In genomic region chr22:50584106-50585096, GRCh38 we compare ENCODE assay signal across 11 cellular contexts. TPM values are rescaled to one million over a fixed set of nuclear protein-coding genes. Genes with fewer than 3 reads are reported as not detected.
DNase-seq lines count a peak whose midpoint lies in the region; ATAC-seq and TF ChIP-seq lines count a peak whose summit lies in the region.
"Had no signal": no experiment of that assay in that cellular context is flagged by ENCODE, and none has a peak within 500 bp of the region (broad histone marks: within the 10 kb centered on the region; RNA-seq: fewer than 3 reads in every experiment).

No MANE protein-coding gene starts in this region.

- H3K4me2 ChIP-seq in SK-N-SH = peak overlapping the region; percentile 90

- CTCF ChIA-PET in SK-N-SH (lab: Yijun Ruan, JAX) = interaction anchor here (0.7 to 1.1 kb wide), 3 partner anchors 36 to 258 kb away, joined by 3 to 4 read pairs (median 3); no protein-coding TSS in a partner anchor

- no peaks in the 10 kb centered on the region for H3F3A ChIP-seq in SK-N-SH (replicated peaks; ENCODE audit: insufficient read depth)

- no peaks in the 10 kb centered on the region for H3K27me3 Mint-ChIP-seq in central memory CD8-positive, alpha-beta T cell
- H3K27me3 Mint-ChIP-seq in nephron progenitor cell (ENCODE audit: low read depth, poor library complexity) = peaks cover 22% of the 10 kb centered on the region

- H3K4me1 Mint-ChIP-seq in central memory CD8-positive, alpha-beta T cell = peaks cover 14% of the 10 kb centered on the region
- H3K4me1 Mint-ChIP-seq in nephron progenitor cell = peaks cover 25% of the 10 kb centered on the region

- H3K79me2 ChIP-seq in SK-N-SH (ENCODE audit: insufficient read depth) = peaks cover 24% of the 10 kb centered on the region; the same call in 1 of the 2 replicates

- H3K9me3 ChIP-seq in SK-N-SH = no peaks in the 10 kb centered on the region

- H3K4me3 ChIP-seq in SK-N-SH (ENCODE audit: low read depth in 2 of 2, low read length in 1 of 2) = 0 out of 4 replicates have a peak overlapping the region, but pooled peaks of 1 of the 2 experiments have one; percentile 94
- peak overlapping the region; percentile 83 for H3K4me3 ChIP-seq in NB4 (ENCODE audit: low read depth, low read length)

- no peaks in the 10 kb centered on the region for H3K27me3 ChIP-seq in SK-N-SH (ENCODE audit: insufficient read depth)

- H3K27ac ChIP-seq in SK-N-SH (ENCODE audit: low read depth in 2 of 2, low read length in 1 of 2) = no peak overlapping the region

- ATAC-seq in SK-N-SH treated with all-trans-retinoic acid at 6 μM for 48 hours (no peak), GM18873 (IDR thresholded peaks at IDR 0.05; ENCODE audit: low FRiP score, unreplicated experiment) (no peak)
- no peak for ATAC-seq in central memory CD8-positive, alpha-beta T cell (replicated peaks; ENCODE audit: extremely low read depth, poor library complexity, severe bottlenecking)
- ATAC-seq in activated CD4-positive, CD25-positive, alpha-beta regulatory T cell treated with anti-CD3 and anti-CD28 coated beads, Interleukin-2, amount 50 U/mL, for 24 hours = no peak
- ATAC-seq: sciatic nerve had no signal

- no peak for TF ChIP-seq POLR2A in NB4 (IDR thresholded peaks at IDR 0.05; ENCODE audit: extremely low read depth, insufficient read length)

- POLR2A ChIA-PET in SK-N-SH (lab: Yijun Ruan, JAX) = interaction anchor here (0.7 kb wide), 1 partner anchor 36 kb away, joined by 4 read pairs; no protein-coding TSS in a partner anchor

- DNase-seq in SK-N-SH (no peak), NB4 (ENCODE audit: low read depth) (no peak), nephron progenitor cell (no peak), NCI-H446 treated with DMSO at 0.1 percent for 48 hours (lab: John Stamatoyannopoulos, UW) (no peak)
- no peak for DNase-seq in central memory CD8-positive, alpha-beta T cell (ENCODE audit: low spot score in 2 of 2)
- DNase-seq: activated gamma-delta T cell treated with Interleukin-2 at 50 U/mL for 16 hours, NCI-H1694 treated with DMSO at 0.1 percent for 48 hours had no signal

- no peak overlapping the region for H2AFZ ChIP-seq in SK-N-SH (ENCODE audit: low read depth)

- TF ChIP-seq EP300 in SK-N-SH (IDR thresholded peaks at IDR 0.05; ENCODE audit: borderline replicate concordance in 1 of 2, low read depth in 1 of 2, low read length in 1 of 2) = no peak

- H3K36me3 Mint-ChIP-seq in central memory CD8-positive, alpha-beta T cell (ENCODE audit: insufficient read depth) = peaks cover 11% of the 10 kb centered on the region
- H3K36me3 Mint-ChIP-seq in nephron progenitor cell (ENCODE audit: low read depth) = peaks cover 5% of the 10 kb centered on the region

- H4K20me1 ChIP-seq in SK-N-SH (ENCODE audit: insufficient read depth) = no peaks in the 10 kb centered on the region

- peaks cover 0 to 9% of the 10 kb centered on the region in 2 experiments for H3K36me3 ChIP-seq in SK-N-SH (replicated peaks in 1 of 2; ENCODE audit: control insufficient read depth in 1 of 2, insufficient read depth in 2 of 2, low read length in 1 of 2)

- 95% methylated on average over 23 of the region's 23 CpGs for WGBS in SK-N-SH (ENCODE audit: low lambda C conversion rate)

- H3K9me3 Mint-ChIP-seq in central memory CD8-positive, alpha-beta T cell = no peaks in the 10 kb centered on the region
- H3K9me3 Mint-ChIP-seq in nephron progenitor cell = no peaks in the 10 kb centered on the region

- no peak for TF ChIP-seq RAD21 in SK-N-SH (IDR thresholded peaks at IDR 0.05; ENCODE audit: low read length)

- TF ChIP-seq CTCF in SK-N-SH (IDR thresholded peaks at IDR 0.05) (no peak), NB4 (IDR thresholded peaks at IDR 0.05; ENCODE audit: low read depth, low read length) (no peak), nephron progenitor cell (IDR thresholded peaks at IDR 0.05) (no peak)

- no peaks in the 10 kb centered on the region for H3K9me2 ChIP-seq in SK-N-SH

- H3K27ac Mint-ChIP-seq in central memory CD8-positive, alpha-beta T cell (ENCODE audit: low read depth) = no peak overlapping the region
- H3K27ac Mint-ChIP-seq in nephron progenitor cell = no peak overlapping the region

- H3K4me1 ChIP-seq in SK-N-SH (ENCODE audit: control insufficient read depth in 1 of 2, insufficient read depth in 2 of 2, low read depth in 1 of 2, low read length in 1 of 2) = peaks cover 0 to 14% of the 10 kb centered on the region in 2 experiments; a peak in 1 of 4 replicates

- H3K9ac ChIP-seq in SK-N-SH = peak overlapping the region; percentile 96

- H3K4me3 Mint-ChIP-seq in central memory CD8-positive, alpha-beta T cell = peak overlapping the region; percentile 90
- peak overlapping the region; percentile 92 for H3K4me3 Mint-ChIP-seq in nephron progenitor cell

TF ChIP-seq in SK-N-SH, 30 proteins besides CTCF, POLR2A, EP300 and RAD21 (continues in another document):
- TF ChIP-seq SIN3A (IDR thresholded peaks at IDR 0.05; ENCODE audit: borderline replicate concordance, low read depth, low read length) (no peak), FOSL2 (IDR thresholded peaks at IDR 0.05; ENCODE audit: borderline replicate concordance, low read depth) (no peak), JUND (IDR thresholded peaks at IDR 0.05) (no peak), MEF2A (IDR thresholded peaks at IDR 0.05; ENCODE audit: borderline replicate concordance, low read depth) (no peak), YY1 (IDR thresholded peaks at IDR 0.05; ENCODE audit: low read depth) (no peak), NRF1 (IDR thresholded peaks at IDR 0.05; ENCODE audit: low read depth, low read length) (no peak), TAF1 (IDR thresholded peaks at IDR 0.05; ENCODE audit: borderline replicate concordance, low read depth, low read length) (no peak), RXRA (IDR thresholded peaks at IDR 0.05; ENCODE audit: borderline replicate concordance, low read depth) (no peak), USF2 (IDR thresholded peaks at IDR 0.05; ENCODE audit: borderline replicate concordance, low read depth, low read length) (no peak), POLR2AphosphoS5 (IDR thresholded peaks at IDR 0.05; ENCODE audit: low read depth, low read length) (no peak)
- TF ChIP-seq, protein P1, sequence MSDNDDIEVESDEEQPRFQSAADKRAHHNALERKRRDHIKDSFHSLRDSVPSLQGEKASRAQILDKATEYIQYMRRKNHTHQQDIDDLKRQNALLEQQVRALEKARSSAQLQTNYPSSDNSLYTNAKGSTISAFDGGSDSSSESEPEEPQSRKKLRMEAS (IDR thresholded peaks at IDR 0.05; ENCODE audit: low read depth) = no peak

TF ChIP-seq in SK-N-SH treated with all-trans-retinoic acid at 6 μM for 48 hours, 23 proteins besides CTCF, POLR2A, EP300 and RAD21:
- no peak for TF ChIP-seq ZC3H10 (CRISPR knock-in tag; IDR thresholded peaks at IDR 0.05)
- TF ChIP-seq POU6F1 (CRISPR knock-in tag; IDR thresholded peaks at IDR 0.05; ENCODE audit: borderline replicate concordance, low read depth) = no peak
- no peak for TF ChIP-seq ZFP3 (CRISPR knock-in tag; IDR thresholded peaks at IDR 0.05)
- no peak for TF ChIP-seq RARB (CRISPR knock-in tag; IDR thresholded peaks at IDR 0.05)
- no peak for TF ChIP-seq CSRNP3 (CRISPR knock-in tag; IDR thresholded peaks at IDR 0.05)

RNA-seq across cellular contexts. Expression of gene CHKB, which starts 1.8 kb away (rescaled TPM):
- polyA plus RNA-seq in SK-N-SH (2012; rRNA removed) = 39.6 and 57.4 TPM in 2 replicates
- polyA plus RNA-seq in SK-N-SH (2012; cell fraction: cytosol; rRNA removed) = 10.7 and 14.1 TPM in 2 replicates
- 329 and 374 TPM in 2 replicates for polyA plus RNA-seq in SK-N-SH (2012; cell fraction: nucleus; rRNA removed)

RNA-seq across cellular contexts. Expression of gene CPT1B, which starts 6.2 kb away (rescaled TPM):
- 33.2 and 40.4 TPM in 2 replicates for polyA plus RNA-seq in SK-N-SH (2012; rRNA removed)
- 5.1 and 6.8 TPM in 2 replicates for polyA plus RNA-seq in SK-N-SH (2012; cell fraction: cytosol; rRNA removed)
- 298 and 342 TPM in 2 replicates for polyA plus RNA-seq in SK-N-SH (2012; cell fraction: nucleus; rRNA removed)

RNA-seq across cellular contexts. Expression of gene MAPK8IP2, which starts 16.2 kb away (rescaled TPM):
- 2.3 and 2.7 TPM in 2 replicates for polyA plus RNA-seq in SK-N-SH (2012; rRNA removed)
- polyA plus RNA-seq in SK-N-SH (2012; cell fraction: cytosol; rRNA removed) = 1.1 and 2.0 TPM in 2 replicates
- 4.6 and 5.0 TPM in 2 replicates for polyA plus RNA-seq in SK-N-SH (2012; cell fraction: nucleus; rRNA removed)

RNA-seq across cellular contexts. Expression of gene SYCE3, which starts 21.7 kb away (rescaled TPM):
- polyA plus RNA-seq in SK-N-SH (2012; rRNA removed) = 2.1 and 3.6 TPM in 2 replicates
- 4.5 and 6.4 TPM in 2 replicates for polyA plus RNA-seq in SK-N-SH (2012; cell fraction: cytosol; rRNA removed)
- polyA plus RNA-seq in SK-N-SH (2012; cell fraction: nucleus; rRNA removed) = 0.91 and 1.9 TPM in 2 replicates

RNA-seq across cellular contexts. Expression of gene KLHDC7B, which starts 38.7 kb away (rescaled TPM):
- 0.03 and 0.07 TPM in 2 replicates for polyA plus RNA-seq in SK-N-SH (2012; rRNA removed)
- 0.01 and 0.03 TPM in 2 replicates for polyA plus RNA-seq in SK-N-SH (2012; cell fraction: cytosol; rRNA removed)
- 0.37 and 0.38 TPM in 2 replicates for polyA plus RNA-seq in SK-N-SH (2012; cell fraction: nucleus; rRNA removed)
